Comparison of ENCODE assay signal across 21 cellular contexts in the genomic region with DNA sequence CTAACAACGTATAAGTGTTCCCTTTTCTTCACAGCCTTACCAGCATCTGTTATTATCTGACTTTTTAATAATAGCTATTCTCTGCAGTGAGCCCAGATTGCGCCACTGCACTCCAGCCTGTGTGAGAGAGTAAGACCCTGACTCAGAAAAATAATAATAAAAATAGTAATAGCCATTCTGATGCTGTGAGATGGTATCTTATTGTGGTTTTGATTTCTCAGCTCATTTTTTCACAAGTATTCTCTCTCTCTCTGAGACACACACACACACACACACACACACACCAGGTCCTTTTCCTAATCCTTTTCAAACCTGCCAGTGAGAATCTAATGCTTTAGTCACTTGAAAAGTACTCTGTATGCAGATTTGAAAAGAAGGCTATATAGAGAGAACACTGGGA.
A peak's percentile ranks its signal among the peaks of the same experiment; 100 is the strongest.
DNase-seq lines count a peak whose midpoint lies in the region; FAIRE-seq and TF ChIP-seq lines count a peak whose summit lies in the region.
"Had no signal": no experiment of that assay in that cellular context is flagged by ENCODE, and none has a peak within 500 bp of the region (broad histone marks: within the 10 kb centered on the region; RNA-seq: fewer than 3 reads in every experiment).

No MANE protein-coding gene starts in this region.

- POLR2A ChIA-PET in MCF 10A (lab: Yijun Ruan, JAX): interaction anchor here (0.6 to 1.1 kb wide), 2 partner anchors 13 to 25 kb away, joined by 3 read pairs; no protein-coding TSS in a partner anchor

- WGBS in mammary epithelial cell (ENCODE audit: low coverage, missing lambda C conversion rate): 95% methylated on average over 2 of the region's 2 CpGs

- dilution Hi-C loops in mammary epithelial cell (cut with HindIII; ENCODE audit: low sequenced_read_pairs): no loop called here

- no peaks in the 10 kb centered on the region for H3K4me1 Mint-ChIP-seq in MCF 10A (ENCODE audit: insufficient read depth, unreplicated experiment)
- H3K4me1 Mint-ChIP-seq: B cell had no signal

- H2AFZ ChIP-seq in mammary epithelial cell (ENCODE audit: low read depth, low read length): no peak overlapping the region

- H3K27me3 ChIP-seq in mammary epithelial cell (ENCODE audit: insufficient read depth, low read length) (no peaks in the 10 kb centered on the region), H7 (ENCODE audit: control insufficient read depth, insufficient read depth, low read length) (no peaks in the 10 kb centered on the region)

- no peaks in the 10 kb centered on the region for H3K79me2 ChIP-seq in mammary epithelial cell (ENCODE audit: insufficient read depth, low read length)

- no peak overlapping the region for H3K27ac Mint-ChIP-seq in MCF 10A (ENCODE audit: low read depth, unreplicated experiment)
- H3K27ac Mint-ChIP-seq: B cell; CD4-positive, alpha-beta T cell; HFFc6 had no signal

- intact Hi-C loops in mammary epithelial cell (cut with micrococcal nuclease): no loop called here
- intact Hi-C loops in MCF 10A (cut with micrococcal nuclease): no loop called here
- intact Hi-C loops in kidney (cut with DNase I): no loop called here

- DNase-seq in mammary epithelial cell: peak; percentile 44
- no peak for DNase-seq in MCF 10A (ENCODE audit: unreplicated experiment)
- DNase-seq in amniotic epithelial cell (ENCODE audit: low read depth): peak; percentile 56
- peak; percentile 38 for DNase-seq in fibroblast of pulmonary artery (ENCODE audit: low read depth)
- no peak for DNase-seq in H7
- no peak for DNase-seq in activated CD8-positive, alpha-beta memory T cell treated with anti-CD3 and anti-CD28 coated beads for 24 hours
- DNase-seq in kidney: no peak
- DNase-seq: C1 segment of cervical spinal cord; Calu3; CD4-positive, alpha-beta T cell; DMS 273 treated with DMSO at 0.1 percent for 48 hours; GOT3; HFFc6 had no signal

- no peak for TF ChIP-seq CTCF in mammary epithelial cell (conservative IDR thresholded peaks at IDR 0.05 in 1 of 2, IDR thresholded peaks at IDR 0.05 in 1 of 2; ENCODE audit: extremely low read depth in 1 of 2, insufficient read depth in 1 of 2, low read depth in 1 of 2, low read length in 2 of 2)
- no peak for TF ChIP-seq CTCF in MCF 10A (IDR thresholded peaks at IDR 0.05; ENCODE audit: unreplicated experiment)
- no peak for TF ChIP-seq CTCF in fibroblast of pulmonary artery (IDR thresholded peaks at IDR 0.05; ENCODE audit: low read length, missing control alignments)
- TF ChIP-seq CTCF in kidney (IDR thresholded peaks at IDR 0.05; ENCODE audit: borderline replicate concordance, extremely low read depth, insufficient read depth): no peak

- no peak for FAIRE-seq in kidney (lab: Jason Lieb, UNC)
- FAIRE-seq: G401.6, GM12892, GM19239, HepG2, HTR-8/SVneo had no signal

- H3K9ac ChIP-seq in mammary epithelial cell (ENCODE audit: insufficient read depth, low read length) (no peak overlapping the region), kidney (ENCODE audit: low read length in 2 of 2) (no peak overlapping the region)

- H4K20me1 ChIP-seq in mammary epithelial cell (ENCODE audit: insufficient read depth, low read length): no peaks in the 10 kb centered on the region

- H3K4me1 ChIP-seq in mammary epithelial cell (ENCODE audit: insufficient read depth, low read length) (no peaks in the 10 kb centered on the region), kidney (ENCODE audit: control insufficient read depth in 1 of 2, insufficient read depth in 1 of 2, low read depth in 1 of 2, low read length in 2 of 2) (no peaks in the 10 kb centered on the region)
- H3K4me1 ChIP-seq: HAP-1 had no signal

- H3K36me3 Mint-ChIP-seq in MCF 10A (ENCODE audit: insufficient read depth, unreplicated experiment): no peaks in the 10 kb centered on the region

- H3K36me3 ChIP-seq in mammary epithelial cell (ENCODE audit: insufficient read depth, low read length) (no peaks in the 10 kb centered on the region), H7 (replicated peaks; ENCODE audit: control insufficient read depth, insufficient read depth, low read length) (no peaks in the 10 kb centered on the region), kidney (ENCODE audit: control insufficient read depth in 1 of 2, insufficient read depth in 2 of 2, low read length in 2 of 2) (no peaks in the 10 kb centered on the region)
- H3K36me3 ChIP-seq: HAP-1 had no signal

- CTCF ChIA-PET in mammary epithelial cell (lab: Charles Lee; ENCODE audit: low non-redundant PET): no interaction called here
- CTCF ChIA-PET in MCF 10A (lab: Yijun Ruan, JAX): interaction anchor here (0.5 to 2.2 kb wide), 4 partner anchors 13 to 483 kb away, joined by 3 to 7 read pairs (median 4); no protein-coding TSS in a partner anchor

- H3K4me2 ChIP-seq in mammary epithelial cell (ENCODE audit: insufficient read depth, low read depth, low read length): no peak overlapping the region

- no peak overlapping the region for H3K4me3 ChIP-seq in mammary epithelial cell (replicated peaks in 1 of 3; ENCODE audit: insufficient read depth in 1 of 3, low read depth in 2 of 3, low read length in 3 of 3)
- no peak overlapping the region for H3K4me3 ChIP-seq in fibroblast of pulmonary artery (replicated peaks; ENCODE audit: low read depth, low read length)
- H3K4me3 ChIP-seq in H7 (ENCODE audit: insufficient read depth, low read depth, low read length): no peak overlapping the region
- H3K4me3 ChIP-seq in kidney (ENCODE audit: low read length in 2 of 2): no peak overlapping the region
- H3K4me3 ChIP-seq: HAP-1 had no signal

- H3K9me3 ChIP-seq in mammary epithelial cell (replicated peaks; ENCODE audit: insufficient read depth, low read length): no peaks in the 10 kb centered on the region
- H3K9me3 ChIP-seq in kidney (ENCODE audit: control insufficient read depth in 1 of 2, low read length in 2 of 2): no peaks in the 10 kb centered on the region
- H3K9me3 ChIP-seq: HAP-1 had no signal

- H3K27me3 Mint-ChIP-seq in MCF 10A (ENCODE audit: insufficient read depth, unreplicated experiment): no peaks in the 10 kb centered on the region
- H3K27me3 Mint-ChIP-seq: B cell; CD4-positive, alpha-beta T cell had no signal

- no peak overlapping the region for H3K4me3 Mint-ChIP-seq in MCF 10A (ENCODE audit: unreplicated experiment)
- H3K4me3 Mint-ChIP-seq: B cell; CD4-positive, alpha-beta T cell; HFFc6 had no signal

- BruUV-seq in mammary epithelial cell (replicated peaks; lab: Mats Ljungman, UMichigan) (no TSS peak), MCF 10A (replicated peaks; lab: Mats Ljungman, UMichigan) (no TSS peak)

- in situ Hi-C loops in mammary epithelial cell (cut with MboI; ENCODE audit: low sequenced_read_pairs in 2 of 2): no loop called here

- no peaks in the 10 kb centered on the region for H3K9me3 Mint-ChIP-seq in MCF 10A (ENCODE audit: unreplicated experiment)
- H3K9me3 Mint-ChIP-seq: HFFc6 had no signal

- H3K27ac ChIP-seq in mammary epithelial cell (ENCODE audit: insufficient read depth, low read depth, low read length): no peak overlapping the region
- H3K27ac ChIP-seq in kidney (ENCODE audit: low read depth in 2 of 2, low read length in 2 of 2): no peak overlapping the region
- H3K27ac ChIP-seq: 22Rv1 had no signal

Comparison
In these comparisons a context has a peak if more than half of its experiments do, and no peak if none do; other contexts are left out.
1. DNase-seq: peak in mammary epithelial cell (single experiment), amniotic epithelial cell (single experiment) and fibroblast of pulmonary artery (single experiment); none in MCF 10A (single experiment), H7 (single experiment), activated CD8-positive, alpha-beta memory T cell treated with anti-CD3 and anti-CD28 coated beads for 24 hours (single experiment) and kidney (single experiment).